Comparison of ENCODE assay signal across 1 cellular context in the genomic region with DNA sequence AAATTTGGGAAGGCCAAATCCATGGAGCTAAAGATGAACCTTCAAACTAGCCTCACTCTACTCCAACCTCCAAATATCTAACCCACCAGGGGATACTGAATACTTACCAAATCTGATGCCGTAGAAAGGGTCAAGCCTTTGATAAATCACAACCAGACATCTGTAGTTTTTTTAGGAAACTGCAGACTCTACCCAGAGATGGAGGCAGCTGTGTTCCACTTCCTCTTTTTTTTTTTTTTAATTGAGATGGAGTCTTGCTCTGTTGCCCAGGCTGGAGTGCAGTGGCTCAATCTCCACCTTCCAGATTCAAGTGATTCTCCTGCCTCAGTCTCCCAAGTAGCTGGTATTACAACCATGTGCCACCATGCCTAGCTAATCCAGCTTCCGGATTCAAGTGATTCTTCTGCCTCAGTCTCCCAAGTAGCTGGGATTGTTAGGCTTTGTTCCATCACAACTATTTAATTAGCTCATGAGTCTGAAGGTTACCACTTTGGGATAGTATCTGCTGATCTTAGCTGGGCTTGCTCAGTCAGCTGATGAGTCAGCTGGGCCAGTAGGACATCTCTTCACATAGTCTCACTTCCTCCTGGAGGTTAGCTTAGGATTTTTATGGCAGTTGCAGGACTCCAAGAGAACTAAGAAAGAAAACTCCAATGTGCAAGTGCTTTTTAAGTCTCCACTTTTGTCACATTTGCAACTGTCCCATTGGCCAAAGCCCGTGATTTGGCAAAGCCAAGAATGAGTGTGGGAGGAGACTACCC.
A peak's percentile ranks its signal among the peaks of the same experiment; 100 is the strongest.
TF ChIP-seq lines count a peak whose summit lies in the region.

No MANE protein-coding gene starts in this region.

TF ChIP-seq in HepG2, 621 proteins besides CTCF, POLR2A, EP300 and RAD21 (continues in another document):
- TF ChIP-seq ZNF660 (CRISPR knock-in tag; IDR thresholded peaks at IDR 0.05; ENCODE audit: borderline replicate concordance, low read depth): no peak
- TF ChIP-seq, protein P1, sequence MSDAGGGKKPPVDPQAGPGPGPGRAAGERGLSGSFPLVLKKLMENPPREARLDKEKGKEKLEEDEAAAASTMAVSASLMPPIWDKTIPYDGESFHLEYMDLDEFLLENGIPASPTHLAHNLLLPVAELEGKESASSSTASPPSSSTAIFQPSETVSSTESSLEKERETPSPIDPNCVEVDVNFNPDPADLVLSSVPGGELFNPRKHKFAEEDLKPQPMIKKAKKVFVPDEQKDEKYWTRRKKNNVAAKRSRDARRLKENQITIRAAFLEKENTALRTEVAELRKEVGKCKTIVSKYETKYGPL (CRISPR knock-in tag; IDR thresholded peaks at IDR 0.05): no peak
- no peak for TF ChIP-seq ZNF567 (CRISPR knock-in tag; IDR thresholded peaks at IDR 0.05; ENCODE audit: borderline replicate concordance)
- no peak; the same call in 1 of the 2 replicates for TF ChIP-seq ZMYM4 (CRISPR knock-in tag; IDR thresholded peaks at IDR 0.05)
- TF ChIP-seq, protein P2, sequence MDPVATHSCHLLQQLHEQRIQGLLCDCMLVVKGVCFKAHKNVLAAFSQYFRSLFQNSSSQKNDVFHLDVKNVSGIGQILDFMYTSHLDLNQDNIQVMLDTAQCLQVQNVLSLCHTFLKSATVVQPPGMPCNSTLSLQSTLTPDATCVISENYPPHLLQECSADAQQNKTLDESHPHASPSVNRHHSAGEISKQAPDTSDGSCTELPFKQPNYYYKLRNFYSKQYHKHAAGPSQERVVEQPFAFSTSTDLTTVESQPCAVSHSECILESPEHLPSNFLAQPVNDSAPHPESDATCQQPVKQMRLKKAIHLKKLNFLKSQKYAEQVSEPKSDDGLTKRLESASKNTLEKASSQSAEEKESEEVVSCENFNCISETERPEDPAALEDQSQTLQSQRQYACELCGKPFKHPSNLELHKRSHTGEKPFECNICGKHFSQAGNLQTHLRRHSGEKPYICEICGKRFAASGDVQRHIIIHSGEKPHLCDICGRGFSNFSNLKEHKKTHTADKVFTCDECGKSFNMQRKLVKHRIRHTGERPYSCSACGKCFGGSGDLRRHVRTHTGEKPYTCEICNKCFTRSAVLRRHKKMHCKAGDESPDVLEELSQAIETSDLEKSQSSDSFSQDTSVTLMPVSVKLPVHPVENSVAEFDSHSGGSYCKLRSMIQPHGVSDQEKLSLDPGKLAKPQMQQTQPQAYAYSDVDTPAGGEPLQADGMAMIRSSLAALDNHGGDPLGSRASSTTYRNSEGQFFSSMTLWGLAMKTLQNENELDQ (CRISPR knock-in tag; IDR thresholded peaks at IDR 0.05; ENCODE audit: borderline replicate concordance): no peak
- no peak for TF ChIP-seq HMG20B (CRISPR knock-in tag; conservative IDR thresholded peaks at IDR 0.05)
- no peak for TF ChIP-seq ZNF850 (CRISPR knock-in tag; conservative IDR thresholded peaks at IDR 0.05)
- TF ChIP-seq, protein P3, sequence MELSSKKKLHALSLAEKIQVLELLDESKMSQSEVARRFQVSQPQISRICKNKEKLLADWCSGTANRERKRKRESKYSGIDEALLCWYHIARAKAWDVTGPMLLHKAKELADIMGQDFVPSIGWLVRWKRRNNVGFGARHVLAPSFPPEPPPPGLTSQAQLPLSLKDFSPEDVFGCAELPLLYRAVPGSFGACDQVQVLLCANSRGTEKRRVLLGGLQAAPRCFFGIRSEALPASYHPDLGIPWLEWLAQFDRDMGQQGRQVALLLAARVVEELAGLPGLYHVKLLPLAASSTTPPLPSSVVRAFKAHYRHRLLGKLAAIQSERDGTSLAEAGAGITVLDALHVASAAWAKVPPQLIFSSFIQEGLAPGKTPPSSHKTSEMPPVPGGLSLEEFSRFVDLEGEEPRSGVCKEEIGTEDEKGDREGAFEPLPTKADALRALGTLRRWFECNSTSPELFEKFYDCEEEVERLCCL (CRISPR knock-in tag; IDR thresholded peaks at IDR 0.05; ENCODE audit: borderline replicate concordance): no peak
- TF ChIP-seq ZNF879 (CRISPR knock-in tag; IDR thresholded peaks at IDR 0.05): no peak
- TF ChIP-seq MEF2D (CRISPR knock-in tag; IDR thresholded peaks at IDR 0.05): no peak
- no peak for TF ChIP-seq PHF21A (CRISPR knock-in tag; IDR thresholded peaks at IDR 0.05)
- no peak for TF ChIP-seq ADNP (CRISPR knock-in tag; IDR thresholded peaks at IDR 0.05)
- no peak for TF ChIP-seq NFYB (CRISPR knock-in tag; IDR thresholded peaks at IDR 0.05)
- no peak for TF ChIP-seq ZFP36L2 (CRISPR knock-in tag; IDR thresholded peaks at IDR 0.05)
- TF ChIP-seq ZNF20 (CRISPR knock-in tag; IDR thresholded peaks at IDR 0.05): no peak
- no peak for TF ChIP-seq ARHGAP35 (CRISPR knock-in tag; IDR thresholded peaks at IDR 0.05; ENCODE audit: borderline replicate concordance)
- TF ChIP-seq HES4 (CRISPR knock-in tag; IDR thresholded peaks at IDR 0.05; ENCODE audit: borderline replicate concordance): no peak
- no peak for TF ChIP-seq NFIB (CRISPR knock-in tag; IDR thresholded peaks at IDR 0.05; ENCODE audit: borderline replicate concordance)
- TF ChIP-seq, protein P4, sequence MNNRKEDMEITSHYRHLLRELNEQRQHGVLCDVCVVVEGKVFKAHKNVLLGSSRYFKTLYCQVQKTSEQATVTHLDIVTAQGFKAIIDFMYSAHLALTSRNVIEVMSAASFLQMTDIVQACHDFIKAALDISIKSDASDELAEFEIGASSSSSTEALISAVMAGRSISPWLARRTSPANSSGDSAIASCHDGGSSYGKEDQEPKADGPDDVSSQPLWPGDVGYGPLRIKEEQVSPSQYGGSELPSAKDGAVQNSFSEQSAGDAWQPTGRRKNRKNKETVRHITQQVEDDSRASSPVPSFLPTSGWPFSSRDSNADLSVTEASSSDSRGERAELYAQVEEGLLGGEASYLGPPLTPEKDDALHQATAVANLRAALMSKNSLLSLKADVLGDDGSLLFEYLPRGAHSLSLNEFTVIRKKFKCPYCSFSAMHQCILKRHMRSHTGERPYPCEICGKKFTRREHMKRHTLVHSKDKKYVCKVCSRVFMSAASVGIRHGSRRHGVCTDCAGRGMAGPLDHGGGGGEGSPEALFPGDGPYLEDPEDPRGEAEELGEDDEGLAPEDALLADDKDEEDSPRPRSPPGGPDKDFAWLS (CRISPR knock-in tag; IDR thresholded peaks at IDR 0.05; ENCODE audit: borderline replicate concordance): no peak
- no peak for TF ChIP-seq ZNF17 (CRISPR knock-in tag; IDR thresholded peaks at IDR 0.05)
- no peak for TF ChIP-seq ARNT (IDR thresholded peaks at IDR 0.05)
- no peak for TF ChIP-seq RELA (CRISPR knock-in tag; IDR thresholded peaks at IDR 0.05)
- TF ChIP-seq TMF1 (CRISPR knock-in tag; IDR thresholded peaks at IDR 0.05; ENCODE audit: low read depth): no peak
- peak; percentile 84 for TF ChIP-seq FOSL2 (CRISPR knock-in tag; IDR thresholded peaks at IDR 0.05)
- no peak for TF ChIP-seq IKZF4 (CRISPR knock-in tag; IDR thresholded peaks at IDR 0.05; ENCODE audit: borderline replicate concordance, low read depth, not compliant biosample characterization)
- TF ChIP-seq, protein P5, sequence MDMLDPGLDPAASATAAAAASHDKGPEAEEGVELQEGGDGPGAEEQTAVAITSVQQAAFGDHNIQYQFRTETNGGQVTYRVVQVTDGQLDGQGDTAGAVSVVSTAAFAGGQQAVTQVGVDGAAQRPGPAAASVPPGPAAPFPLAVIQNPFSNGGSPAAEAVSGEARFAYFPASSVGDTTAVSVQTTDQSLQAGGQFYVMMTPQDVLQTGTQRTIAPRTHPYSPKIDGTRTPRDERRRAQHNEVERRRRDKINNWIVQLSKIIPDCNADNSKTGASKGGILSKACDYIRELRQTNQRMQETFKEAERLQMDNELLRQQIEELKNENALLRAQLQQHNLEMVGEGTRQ (IDR thresholded peaks at IDR 0.05; ENCODE audit: low read depth, low read length): 0 out of 2 replicates have a peak, but pooled peaks have one; percentile 36
- TF ChIP-seq, protein P5 (CRISPR knock-in tag; IDR thresholded peaks at IDR 0.05; ENCODE audit: borderline replicate concordance): no peak
- no peak for TF ChIP-seq CREB1 (IDR thresholded peaks at IDR 0.05)
- TF ChIP-seq CREB1 (CRISPR knock-in tag; IDR thresholded peaks at IDR 0.05): 0 out of 2 replicates have a peak, but pooled peaks have one; percentile 10
- no peak for TF ChIP-seq HNRNPH1 (optimal IDR thresholded peaks at IDR 0.05; ENCODE audit: low read depth, low read length)
- no peak for TF ChIP-seq KMT2B (CRISPR knock-in tag; IDR thresholded peaks at IDR 0.05)
- no peak for TF ChIP-seq MIER3 (CRISPR knock-in tag; IDR thresholded peaks at IDR 0.05; ENCODE audit: borderline replicate concordance)
- TF ChIP-seq ZNF138 (CRISPR knock-in tag; IDR thresholded peaks at IDR 0.05; ENCODE audit: low read depth): no peak
- TF ChIP-seq, protein P6, sequence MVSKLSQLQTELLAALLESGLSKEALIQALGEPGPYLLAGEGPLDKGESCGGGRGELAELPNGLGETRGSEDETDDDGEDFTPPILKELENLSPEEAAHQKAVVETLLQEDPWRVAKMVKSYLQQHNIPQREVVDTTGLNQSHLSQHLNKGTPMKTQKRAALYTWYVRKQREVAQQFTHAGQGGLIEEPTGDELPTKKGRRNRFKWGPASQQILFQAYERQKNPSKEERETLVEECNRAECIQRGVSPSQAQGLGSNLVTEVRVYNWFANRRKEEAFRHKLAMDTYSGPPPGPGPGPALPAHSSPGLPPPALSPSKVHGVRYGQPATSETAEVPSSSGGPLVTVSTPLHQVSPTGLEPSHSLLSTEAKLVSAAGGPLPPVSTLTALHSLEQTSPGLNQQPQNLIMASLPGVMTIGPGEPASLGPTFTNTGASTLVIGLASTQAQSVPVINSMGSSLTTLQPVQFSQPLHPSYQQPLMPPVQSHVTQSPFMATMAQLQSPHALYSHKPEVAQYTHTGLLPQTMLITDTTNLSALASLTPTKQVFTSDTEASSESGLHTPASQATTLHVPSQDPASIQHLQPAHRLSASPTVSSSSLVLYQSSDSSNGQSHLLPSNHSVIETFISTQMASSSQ (IDR thresholded peaks at IDR 0.05; ENCODE audit: low read depth): no peak
- TF ChIP-seq, protein P6 (CRISPR knock-in tag; IDR thresholded peaks at IDR 0.05; ENCODE audit: borderline replicate concordance): no peak
- TF ChIP-seq, protein P7, sequence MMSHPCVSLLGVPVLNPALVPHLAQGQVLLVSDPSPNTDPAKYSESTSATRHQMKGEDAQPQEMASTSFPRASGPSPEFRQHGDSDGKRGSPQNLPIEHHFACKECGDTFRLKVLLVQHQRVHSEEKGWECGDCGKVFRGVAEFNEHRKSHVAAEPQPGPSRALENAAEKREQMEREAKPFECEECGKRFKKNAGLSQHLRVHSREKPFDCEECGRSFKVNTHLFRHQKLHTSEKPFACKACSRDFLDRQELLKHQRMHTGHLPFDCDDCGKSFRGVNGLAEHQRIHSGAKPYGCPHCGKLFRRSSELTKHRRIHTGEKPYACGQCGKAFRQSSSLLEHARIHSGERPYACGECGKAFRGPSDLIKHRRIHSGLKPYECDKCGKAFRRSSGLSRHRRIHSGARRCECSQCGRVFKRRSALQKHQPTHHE (CRISPR knock-in tag; IDR thresholded peaks at IDR 0.05; ENCODE audit: borderline replicate concordance): no peak
- no peak for TF ChIP-seq PRPF4 (IDR thresholded peaks at IDR 0.05; ENCODE audit: low read depth, low read length, poor library complexity, severe bottlenecking)
- no peak for TF ChIP-seq HMG20A (CRISPR knock-in tag; IDR thresholded peaks at IDR 0.05; ENCODE audit: borderline replicate concordance)
- TF ChIP-seq RFXAP (CRISPR knock-in tag; IDR thresholded peaks at IDR 0.05; ENCODE audit: borderline replicate concordance): no peak
- TF ChIP-seq, protein P8, sequence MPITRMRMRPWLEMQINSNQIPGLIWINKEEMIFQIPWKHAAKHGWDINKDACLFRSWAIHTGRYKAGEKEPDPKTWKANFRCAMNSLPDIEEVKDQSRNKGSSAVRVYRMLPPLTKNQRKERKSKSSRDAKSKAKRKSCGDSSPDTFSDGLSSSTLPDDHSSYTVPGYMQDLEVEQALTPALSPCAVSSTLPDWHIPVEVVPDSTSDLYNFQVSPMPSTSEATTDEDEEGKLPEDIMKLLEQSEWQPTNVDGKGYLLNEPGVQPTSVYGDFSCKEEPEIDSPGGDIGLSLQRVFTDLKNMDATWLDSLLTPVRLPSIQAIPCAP (CRISPR knock-in tag; IDR thresholded peaks at IDR 0.05; ENCODE audit: low read depth): no peak
- no peak for TF ChIP-seq TEAD3 (CRISPR knock-in tag; optimal IDR thresholded peaks at IDR 0.05; ENCODE audit: borderline replicate concordance)
- no peak for TF ChIP-seq CREM (IDR thresholded peaks at IDR 0.05)
- no peak for TF ChIP-seq CREM (CRISPR knock-in tag; IDR thresholded peaks at IDR 0.05)
- TF ChIP-seq, protein P9, sequence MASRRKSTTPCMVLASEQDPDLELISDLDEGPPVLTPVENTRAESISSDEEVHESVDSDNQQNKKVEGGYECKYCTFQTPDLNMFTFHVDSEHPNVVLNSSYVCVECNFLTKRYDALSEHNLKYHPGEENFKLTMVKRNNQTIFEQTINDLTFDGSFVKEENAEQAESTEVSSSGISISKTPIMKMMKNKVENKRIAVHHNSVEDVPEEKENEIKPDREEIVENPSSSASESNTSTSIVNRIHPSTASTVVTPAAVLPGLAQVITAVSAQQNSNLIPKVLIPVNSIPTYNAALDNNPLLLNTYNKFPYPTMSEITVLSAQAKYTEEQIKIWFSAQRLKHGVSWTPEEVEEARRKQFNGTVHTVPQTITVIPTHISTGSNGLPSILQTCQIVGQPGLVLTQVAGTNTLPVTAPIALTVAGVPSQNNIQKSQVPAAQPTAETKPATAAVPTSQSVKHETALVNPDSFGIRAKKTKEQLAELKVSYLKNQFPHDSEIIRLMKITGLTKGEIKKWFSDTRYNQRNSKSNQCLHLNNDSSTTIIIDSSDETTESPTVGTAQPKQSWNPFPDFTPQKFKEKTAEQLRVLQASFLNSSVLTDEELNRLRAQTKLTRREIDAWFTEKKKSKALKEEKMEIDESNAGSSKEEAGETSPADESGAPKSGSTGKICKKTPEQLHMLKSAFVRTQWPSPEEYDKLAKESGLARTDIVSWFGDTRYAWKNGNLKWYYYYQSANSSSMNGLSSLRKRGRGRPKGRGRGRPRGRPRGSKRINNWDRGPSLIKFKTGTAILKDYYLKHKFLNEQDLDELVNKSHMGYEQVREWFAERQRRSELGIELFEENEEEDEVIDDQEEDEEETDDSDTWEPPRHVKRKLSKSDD (CRISPR knock-in tag; IDR thresholded peaks at IDR 0.05; ENCODE audit: low read depth): no peak
- 0 out of 2 replicates have a peak, but pooled peaks have one; percentile 14 for TF ChIP-seq POGZ (CRISPR knock-in tag; IDR thresholded peaks at IDR 0.05)
- TF ChIP-seq ZNF205 (CRISPR knock-in tag; IDR thresholded peaks at IDR 0.05): no peak
- TF ChIP-seq ZNF232 (CRISPR knock-in tag; IDR thresholded peaks at IDR 0.05; ENCODE audit: borderline replicate concordance): no peak
